Comparison of ENCODE assay signal across 7 cellular contexts in genomic region chr1:90564164-90564563, GRCh38.
"Had no signal": no experiment of that assay in that cellular context is flagged by ENCODE, and none has a peak within 500 bp of the region (broad histone marks: within the 10 kb centered on the region; RNA-seq: fewer than 3 reads in every experiment).

No MANE protein-coding gene starts in this region.

- H3K4me2 ChIP-seq: GM23338 had no signal

- H3K27me3 Mint-ChIP-seq: IgD-negative memory B cell had no signal

- H3K27ac ChIP-seq: HL-60 had no signal

- H3K27ac Mint-ChIP-seq: GM23338, IgD-negative memory B cell had no signal

- H3K4me3 Mint-ChIP-seq: GM23338, IgD-negative memory B cell had no signal

- H3K4me3 ChIP-seq: GM23338 had no signal

- DNase-seq: H7, HCEC 1CT, KBM-7 had no signal

- H3K9me3 Mint-ChIP-seq: GM23338, IgD-negative memory B cell had no signal

- ATAC-seq: GM23338, HepG2 had no signal

- H2AFZ ChIP-seq: GM23338 had no signal

- H3K36me3 Mint-ChIP-seq: IgD-negative memory B cell had no signal
